In genomic region chr6:30684386-30685156, GRCh38 we compare ENCODE assay signal across 9 cellular contexts. TPM values are rescaled to one million over a fixed set of nuclear protein-coding genes. Genes with fewer than 3 reads are reported as not detected.
DNase-seq lines count a peak whose midpoint lies in the region; ATAC-seq and TF ChIP-seq lines count a peak whose summit lies in the region.
"Had no signal": no experiment of that assay in that cellular context is flagged by ENCODE, and none has a peak within 500 bp of the region (broad histone marks: within the 10 kb centered on the region; RNA-seq: fewer than 3 reads in every experiment).

No MANE protein-coding gene starts in this region.

- H3K4me1 ChIP-seq in duodenal mucosa (ENCODE audit: control insufficient read depth in 1 of 2, insufficient read depth in 2 of 2, low read length in 2 of 2) (peaks cover 31 to 45% of the 10 kb centered on the region in 2 donors), mononuclear cell (ENCODE audit: insufficient read depth, low read length) (peaks cover 45% of the 10 kb centered on the region), testis (peaks cover 38% of the 10 kb centered on the region)

- H3K36me3 ChIP-seq in WERI-Rb-1, result peaks cover 69% of the 10 kb centered on the region
- no peaks in the 10 kb centered on the region for H3K36me3 ChIP-seq in duodenal mucosa (ENCODE audit: control insufficient read depth in 1 of 2, insufficient read depth in 2 of 2, low read length in 2 of 2)
- H3K36me3 ChIP-seq in testis (ENCODE audit: low read depth, missing control alignments), result no peaks in the 10 kb centered on the region

- H3K27ac Mint-ChIP-seq in activated CD4-positive, alpha-beta T cell treated with anti-CD3 and anti-CD28 coated beads for 36 hours, result peak overlapping the region; percentile 97

- WGBS in testis, 2 donors, result 42 to 57% methylated on average over 10 to 19 of the region's 21 CpGs

- peak overlapping the region; percentile 100 for H3K4me3 Mint-ChIP-seq in activated CD4-positive, alpha-beta T cell treated with anti-CD3 and anti-CD28 coated beads for 36 hours

- POLR2A ChIA-PET in activated CD4-positive, alpha-beta T cell treated with anti-CD3 and anti-CD28 coated beads for 36 hours (lab: Charles Lee), result interaction anchor here (0.8 to 1.2 kb wide), 2 partner anchors 33 to 67 kb away, joined by 3 to 4 read pairs; partner anchors contain the start of genes MDC1, MRPS18B and PPP1R10

- peak overlapping the region; percentile 98 for H3K27ac ChIP-seq in WERI-Rb-1
- peak overlapping the region; percentile 91 for H3K27ac ChIP-seq in duodenal mucosa (ENCODE audit: low read depth, low read length)
- peak overlapping the region; percentile 89 to 94 for H3K27ac ChIP-seq in testis
- H3K27ac ChIP-seq: C4-2B had no signal

- CTCF ChIA-PET in activated CD4-positive, alpha-beta T cell treated with anti-CD3 and anti-CD28 coated beads for 36 hours (lab: Charles Lee), result interaction anchor here (0.5 to 2.4 kb wide), 5 partner anchors 18 to 143 kb away, joined by 3 to 11 read pairs (median 4); partner anchors contain the start of gene MDC1

- H3K4me3 ChIP-seq in WERI-Rb-1 (ENCODE audit: low read depth, low read length) (peak overlapping the region; percentile 8; the same call in 1 of the 2 replicates), duodenal mucosa (ENCODE audit: low read depth in 1 of 2, low read length in 2 of 2) (peak overlapping the region; percentile 85 to 92), mononuclear cell (ENCODE audit: low read length) (peak overlapping the region; percentile 94), testis (peak overlapping the region; percentile 68 to 76)

- H3K36me3 Mint-ChIP-seq in activated CD4-positive, alpha-beta T cell treated with anti-CD3 and anti-CD28 coated beads for 36 hours (ENCODE audit: low read depth), result peaks cover 77% of the 10 kb centered on the region

- peaks cover 35% of the 10 kb centered on the region for H3K4me1 Mint-ChIP-seq in activated CD4-positive, alpha-beta T cell treated with anti-CD3 and anti-CD28 coated beads for 36 hours

- H3K9ac ChIP-seq in duodenal mucosa (ENCODE audit: low read depth in 1 of 2, low read length in 2 of 2), result peak overlapping the region; percentile 55 to 72

- no peaks in the 10 kb centered on the region for H3K27me3 ChIP-seq in WERI-Rb-1 (ENCODE audit: insufficient read depth, low read depth, severe bottlenecking)
- H3K27me3 ChIP-seq in duodenal mucosa (ENCODE audit: control insufficient read depth in 1 of 2, insufficient read depth in 2 of 2, low read length in 2 of 2), result no peaks in the 10 kb centered on the region
- no peaks in the 10 kb centered on the region for H3K27me3 ChIP-seq in mononuclear cell (ENCODE audit: insufficient read depth, low read length)
- no peaks in the 10 kb centered on the region for H3K27me3 ChIP-seq in testis

- H3K27me3 Mint-ChIP-seq in activated CD4-positive, alpha-beta T cell treated with anti-CD3 and anti-CD28 coated beads for 36 hours, result no peaks in the 10 kb centered on the region

- H3K9me3 ChIP-seq in WERI-Rb-1 (ENCODE audit: severe bottlenecking) (no peaks in the 10 kb centered on the region), duodenal mucosa (ENCODE audit: control insufficient read depth in 1 of 2, low read length in 2 of 2) (no peaks in the 10 kb centered on the region), mononuclear cell (ENCODE audit: low read depth, low read length) (no peaks in the 10 kb centered on the region), testis (no peaks in the 10 kb centered on the region)

- intact Hi-C loops in activated CD4-positive, alpha-beta T cell treated with anti-CD3 and anti-CD28 coated beads for 36 hours (cut with DNase I, micrococcal nuclease), result loop anchor here in 1 of 2 experiments (5.0 to 10.0 kb wide), 4 partner anchors 337 to 620 kb away; partner anchors contain the start of genes POLR1H, PPP1R11, RPP21 and TRIM39
- intact Hi-C loops in testis (cut with DNase I; ENCODE audit: low total_unique reads), result no loop called here

- ATAC-seq in activated CD4-positive, alpha-beta T cell treated with anti-CD3 and anti-CD28 coated beads for 36 hours, result no peak
- ATAC-seq in HG03108 (IDR thresholded peaks at IDR 0.05; ENCODE audit: unreplicated experiment), result no peak
- ATAC-seq in GM18861 (IDR thresholded peaks at IDR 0.05; ENCODE audit: unreplicated experiment), result no peak

- no peak for TF ChIP-seq POLR2A in testis (IDR thresholded peaks at IDR 0.05)

- TF ChIP-seq CTCF in WERI-Rb-1 (IDR thresholded peaks at IDR 0.05; ENCODE audit: low read depth, low read length), result no peak
- no peak for TF ChIP-seq CTCF in testis (IDR thresholded peaks at IDR 0.05)

- no peaks in the 10 kb centered on the region for H3K9me3 Mint-ChIP-seq in activated CD4-positive, alpha-beta T cell treated with anti-CD3 and anti-CD28 coated beads for 36 hours (ENCODE audit: low read depth)

- DNase-seq in activated CD4-positive, alpha-beta T cell treated with anti-CD3 and anti-CD28 coated beads for 36 hours, result peak; percentile 83
- no peak for DNase-seq in activated CD4-positive, alpha-beta T cell treated with anti-CD3 and anti-CD28 coated beads for 1 hour
- no peak for DNase-seq in WERI-Rb-1
- DNase-seq in testis, result no peak

RNA-seq across cellular contexts. Expression of gene PPP1R18, which starts 1.9 kb away (rescaled TPM):
- total RNA-seq in activated CD4-positive, alpha-beta T cell treated with anti-CD3 and anti-CD28 coated beads for 36 hours, result 100 to 1,000 TPM; 145 to 186 TPM
- total RNA-seq in mononuclear cell, result 81.8 TPM
- total RNA-seq in testis, result 1 to 10 TPM; 9.0 to 9.3 TPM
- 24.9 TPM for polyA plus RNA-seq in testis (ENCODE audit: insufficient read depth, low read depth, low replicate concordance)

RNA-seq across cellular contexts. Expression of gene NRM, which starts 6.2 kb away (rescaled TPM):
- total RNA-seq in activated CD4-positive, alpha-beta T cell treated with anti-CD3 and anti-CD28 coated beads for 36 hours, result 10 to 100 TPM; 25.8 to 36.4 TPM
- total RNA-seq in mononuclear cell (4.5 TPM), testis (10 to 100 TPM in 1 of 2 donors, 1 to 10 TPM in 1; 9.5 to 10.5 TPM)
- polyA plus RNA-seq in testis (ENCODE audit: insufficient read depth, low read depth, low replicate concordance), result 26.6 TPM

RNA-seq across cellular contexts. Expression of gene DHX16, which starts 11.8 kb away (rescaled TPM):
- total RNA-seq in activated CD4-positive, alpha-beta T cell treated with anti-CD3 and anti-CD28 coated beads for 36 hours, result 10 to 100 TPM; 34.5 to 36.7 TPM
- total RNA-seq in mononuclear cell (8.2 TPM), testis (10 to 100 TPM; 68.0 TPM)
- polyA plus RNA-seq in testis (ENCODE audit: insufficient read depth, low read depth, low replicate concordance), result 109 TPM

RNA-seq across cellular contexts. Expression of gene MDC1, which starts 32.5 kb away (rescaled TPM):
- total RNA-seq in activated CD4-positive, alpha-beta T cell treated with anti-CD3 and anti-CD28 coated beads for 36 hours, result 100 to 1,000 TPM in 1 of 2 experiments, 10 to 100 TPM in 1; 92.0 to 101 TPM
- total RNA-seq in mononuclear cell (6.4 TPM), testis (10 to 100 TPM; 56.6 to 79.3 TPM)
- polyA plus RNA-seq in testis (ENCODE audit: insufficient read depth, low read depth, low replicate concordance), result 155 TPM

RNA-seq across cellular contexts. Expression of gene TUBB, which starts 35.6 kb away (rescaled TPM):
- 1,000 to 10,000 TPM; 1,569 to 1,746 TPM for total RNA-seq in activated CD4-positive, alpha-beta T cell treated with anti-CD3 and anti-CD28 coated beads for 36 hours
- 99.5 TPM for total RNA-seq in mononuclear cell
- 100 to 1,000 TPM; 173 to 252 TPM for total RNA-seq in testis
- polyA plus RNA-seq in testis (ENCODE audit: insufficient read depth, low read depth, low replicate concordance), result 309 TPM

Comparison
In these comparisons a context has a peak if more than half of its experiments do, and no peak if none do; other contexts are left out.
1. H3K4me3 ChIP-seq: peak in every context shown above with its lines; median percentile 94 in mononuclear cell; 88 in duodenal mucosa; 72 in testis; 8 in WERI-Rb-1.